In genomic region chr2:54652540-54652939, GRCh38 we compare ENCODE assay signal across 14 cellular contexts.
A peak's percentile ranks its signal among the peaks of the same experiment; 100 is the strongest.
DNase-seq lines count a peak whose midpoint lies in the region; ATAC-seq, FAIRE-seq and TF ChIP-seq lines count a peak whose summit lies in the region.
"Had no signal": no experiment of that assay in that cellular context is flagged by ENCODE, and none has a peak within 500 bp of the region (broad histone marks: within the 10 kb centered on the region; RNA-seq: fewer than 3 reads in every experiment).

No MANE protein-coding gene starts in this region.

- H3K27me3 Mint-ChIP-seq in astrocyte (ENCODE audit: low read depth, unreplicated experiment): no peaks in the 10 kb centered on the region
- H3K27me3 Mint-ChIP-seq in T-helper 2 cell treated with Interferon-gamma antibody and Interleukin-4, amounts not matched to agents 5 μg/mL and 100 μg/mL, for 36 hours (ENCODE audit: low read depth): no peaks in the 10 kb centered on the region
- H3K27me3 Mint-ChIP-seq: activated B cell treated with CpG ODN at 0.5 μM for 24 hours, brain had no signal

- H3K27me3 ChIP-seq in astrocyte (ENCODE audit: insufficient read depth, low read length): no peaks in the 10 kb centered on the region
- H3K27me3 ChIP-seq in adrenal gland: no peaks in the 10 kb centered on the region

- no peak overlapping the region for H3K9ac ChIP-seq in astrocyte (ENCODE audit: low read length)

- H3K4me1 Mint-ChIP-seq in astrocyte (ENCODE audit: low read depth, unreplicated experiment): peaks cover 6% of the 10 kb centered on the region
- peaks cover 13% of the 10 kb centered on the region for H3K4me1 Mint-ChIP-seq in T-helper 2 cell treated with Interferon-gamma antibody and Interleukin-4, amounts not matched to agents 5 μg/mL and 100 μg/mL, for 36 hours (ENCODE audit: low read depth)
- H3K4me1 Mint-ChIP-seq: activated B cell treated with CpG ODN at 0.5 μM for 24 hours had no signal

- H3K4me1 ChIP-seq in astrocyte (ENCODE audit: insufficient read depth, low read length) (no peaks in the 10 kb centered on the region), adrenal gland (replicated peaks in 1 of 2) (peaks cover 5% of the 10 kb centered on the region in 2 donors)

- no peak overlapping the region for H3K4me3 Mint-ChIP-seq in astrocyte (ENCODE audit: unreplicated experiment)
- no peak overlapping the region for H3K4me3 Mint-ChIP-seq in T-helper 2 cell treated with Interferon-gamma antibody and Interleukin-4, amounts not matched to agents 5 μg/mL and 100 μg/mL, for 36 hours
- H3K4me3 Mint-ChIP-seq: activated B cell treated with CpG ODN at 0.5 μM for 24 hours, brain had no signal

- peaks cover 8% of the 10 kb centered on the region for H3K79me2 ChIP-seq in astrocyte (ENCODE audit: insufficient read depth, low read length)

- peaks cover 85% of the 10 kb centered on the region for H3K36me3 ChIP-seq in astrocyte (ENCODE audit: insufficient read depth, low read length)
- H3K36me3 ChIP-seq in adrenal gland (replicated peaks in 1 of 2): peaks cover 0 to 98% of the 10 kb centered on the region in 2 donors

- FAIRE-seq in GM18507 (lab: Jason Lieb, UNC) (peak; percentile 80), astrocyte (lab: Jason Lieb, UNC) (peak; percentile 58)
- FAIRE-seq: small intestine had no signal

- H2AFZ ChIP-seq in astrocyte (ENCODE audit: low read depth, low read length): no peak overlapping the region

- peaks cover 39% of the 10 kb centered on the region for H3K36me3 Mint-ChIP-seq in astrocyte (ENCODE audit: low read depth, unreplicated experiment)
- H3K36me3 Mint-ChIP-seq in T-helper 2 cell treated with Interferon-gamma antibody and Interleukin-4, amounts not matched to agents 5 μg/mL and 100 μg/mL, for 36 hours (ENCODE audit: low read depth): peaks cover 79% of the 10 kb centered on the region

- H4K20me1 ChIP-seq in astrocyte (ENCODE audit: insufficient read depth, low read length): peaks cover 45% of the 10 kb centered on the region

- TF ChIP-seq CTCF in astrocyte (IDR thresholded peaks at IDR 0.05; ENCODE audit: insufficient read depth, low read depth, low read length): no peak
- no peak for TF ChIP-seq CTCF in adrenal gland (IDR thresholded peaks at IDR 0.05)

- DNase-seq in GM18507 (ENCODE audit: extremely low spot score, insufficient read length, low read depth) (no peak), astrocyte (ENCODE audit: low read depth) (no peak), adrenal gland (no peak), middle frontal gyrus (ENCODE audit: extremely low spot score, low spot score) (no peak), head of caudate nucleus (no peak)
- DNase-seq in T-helper 2 cell treated with Interferon-gamma antibody and Interleukin-4, amounts not matched to agents 5 μg/mL and 100 μg/mL, for 36 hours (ENCODE audit: low spot score): no peak
- DNase-seq: activated B cell treated with CpG ODN at 0.5 μM for 24 hours; DMS79 treated with DMSO at 0.1 percent for 48 hours; NCI-H1105; small intestine; stimulated activated naive CD4-positive, alpha-beta T cell treated with Interleukin-2 at 50 U/mL for 16 hours had no signal

- H3K9me3 Mint-ChIP-seq in astrocyte (ENCODE audit: unreplicated experiment): no peaks in the 10 kb centered on the region
- H3K9me3 Mint-ChIP-seq in T-helper 2 cell treated with Interferon-gamma antibody and Interleukin-4, amounts not matched to agents 5 μg/mL and 100 μg/mL, for 36 hours: no peaks in the 10 kb centered on the region
- H3K9me3 Mint-ChIP-seq: activated B cell treated with CpG ODN at 0.5 μM for 24 hours, brain had no signal

- intact Hi-C loops in adrenal gland (cut with DNase I): no loop called here
- intact Hi-C loops in head of caudate nucleus (cut with DNase I): no loop called here

- TF ChIP-seq POLR2A in adrenal gland (IDR thresholded peaks at IDR 0.05): no peak

- H3K4me2 ChIP-seq in astrocyte (ENCODE audit: low read length): no peak overlapping the region

- no peak overlapping the region for H3K27ac Mint-ChIP-seq in astrocyte (ENCODE audit: unreplicated experiment)
- H3K27ac Mint-ChIP-seq in T-helper 2 cell treated with Interferon-gamma antibody and Interleukin-4, amounts not matched to agents 5 μg/mL and 100 μg/mL, for 36 hours: no peak overlapping the region
- H3K27ac Mint-ChIP-seq: activated B cell treated with CpG ODN at 0.5 μM for 24 hours had no signal

- WGBS in adrenal gland, 4 donors: 88 to 94% (median 91%) methylated on average over 1 of the region's 1 CpG

- ATAC-seq in GM19468 (IDR thresholded peaks at IDR 0.05; ENCODE audit: extremely low read depth, unreplicated experiment) (peak; percentile 78), HG03064 (IDR thresholded peaks at IDR 0.05; ENCODE audit: low read depth, unreplicated experiment) (peak; percentile 82)

- H3K27ac ChIP-seq in astrocyte (ENCODE audit: low read depth, low read length): no peak overlapping the region
- H3K27ac ChIP-seq in adrenal gland: peak overlapping the region in 2 of 5 donors; percentile 59 to 70

- H3K9me3 ChIP-seq in astrocyte (ENCODE audit: insufficient read depth, low read depth, low read length) (no peaks in the 10 kb centered on the region), adrenal gland (replicated peaks in 1 of 3) (no peaks in the 10 kb centered on the region)

- no peak overlapping the region for H3K4me3 ChIP-seq in astrocyte (ENCODE audit: insufficient read depth, low read depth, low read length)
- H3K4me3 ChIP-seq in adrenal gland: no peak overlapping the region
